Comparison of ENCODE assay signal across 10 cellular contexts in genomic region chr13:113371706-113372105, GRCh38. TPM values are rescaled to one million over a fixed set of nuclear protein-coding genes. Genes with fewer than 3 reads are reported as not detected.
DNase-seq lines count a peak whose midpoint lies in the region; ATAC-seq, FAIRE-seq and TF ChIP-seq lines count a peak whose summit lies in the region.
"Not testable (repeated sequence)": the region's sequence is repeated elsewhere in the genome, so short reads cannot be mapped to it uniquely, and the experiment has no call there.
"Had no signal": no experiment of that assay in that cellular context is flagged by ENCODE, and none has a peak within 500 bp of the region (broad histone marks: within the 10 kb centered on the region; RNA-seq: fewer than 3 reads in every experiment).

No MANE protein-coding gene starts in this region.

- H3K27me3 ChIP-seq in lower lobe of right lung (ENCODE audit: low read depth) = not testable (repeated sequence)

- H3K27ac ChIP-seq in kidney (ENCODE audit: low read depth in 2 of 2, low read length in 2 of 2); lower lobe of right lung: not testable (repeated sequence)

- not testable (repeated sequence) for H3K4me1 Mint-ChIP-seq in type B pancreatic cell (ENCODE audit: unreplicated experiment)

- H3K36me3 Mint-ChIP-seq in type B pancreatic cell = not testable (repeated sequence)

- H3K9me3 ChIP-seq in kidney (ENCODE audit: control insufficient read depth in 1 of 2, low read length in 2 of 2); lower lobe of right lung: not testable (repeated sequence)

- not testable (repeated sequence) for ATAC-seq in lower lobe of right lung

- peaks cover 16% of the 10 kb centered on the region for H3K27me3 Mint-ChIP-seq in type B pancreatic cell

- H3K27ac Mint-ChIP-seq in type B pancreatic cell = not testable (repeated sequence)

- intact Hi-C loops in kidney (cut with DNase I); lower lobe of right lung (cut with DNase I): not testable (repeated sequence)

- H3K36me3 ChIP-seq in kidney (ENCODE audit: control insufficient read depth in 1 of 2, insufficient read depth in 2 of 2, low read length in 2 of 2); lower lobe of right lung: not testable (repeated sequence)

- not testable (repeated sequence) for H3K9ac ChIP-seq in kidney (ENCODE audit: low read length in 2 of 2)

- not testable (repeated sequence) for H3K4me1 ChIP-seq in kidney (ENCODE audit: control insufficient read depth in 1 of 2, insufficient read depth in 1 of 2, low read depth in 1 of 2, low read length in 2 of 2); lower lobe of right lung

- FAIRE-seq in kidney (lab: Jason Lieb, UNC) = not testable (repeated sequence)

- H3K4me3 ChIP-seq in NB4 (ENCODE audit: low read depth, low read length); kidney (ENCODE audit: low read length in 2 of 2); lower lobe of right lung: not testable (repeated sequence)

- DNase-seq in NB4 (ENCODE audit: low read depth) (peak; percentile 37), ecto neural progenitor cell (ENCODE audit: low spot score) (peak; percentile 41), kidney (peak; percentile 35), lower lobe of right lung (peak; percentile 30), type B pancreatic cell (ENCODE audit: extremely low spot score, unreplicated experiment) (peak; percentile 51)
- DNase-seq in activated CD8-positive, alpha-beta memory T cell treated with anti-CD3 and anti-CD28 coated beads for 24 hours = peak; percentile 11

- H3K9me3 Mint-ChIP-seq in type B pancreatic cell = not testable (repeated sequence)

- not testable (repeated sequence) for H3K4me3 Mint-ChIP-seq in type B pancreatic cell

- not testable (repeated sequence) for TF ChIP-seq CTCF in NB4 (IDR thresholded peaks at IDR 0.05; ENCODE audit: low read depth, low read length); kidney (IDR thresholded peaks at IDR 0.05; ENCODE audit: borderline replicate concordance, extremely low read depth, insufficient read depth); lower lobe of right lung (IDR thresholded peaks at IDR 0.05); type B pancreatic cell (conservative IDR thresholded peaks at IDR 0.05)

- TF ChIP-seq POLR2A in NB4 (IDR thresholded peaks at IDR 0.05; ENCODE audit: extremely low read depth, insufficient read length) = not testable (repeated sequence)

RNA-seq across cellular contexts. Expression of gene GRTP1, which starts 7.8 kb away (rescaled TPM):
- total RNA-seq in kidney = 9.6 TPM
- 18.3 TPM for polyA plus RNA-seq in kidney (ENCODE audit: insufficient read depth, low read depth, low replicate concordance)
- total RNA-seq in lower lobe of right lung = 4.2 TPM
- 19.0 and 22.4 TPM in 2 replicates for total RNA-seq in type B pancreatic cell (ENCODE audit: low replicate concordance)
- total RNA-seq: A172; B cell; CD4-positive, CD25-positive, alpha-beta regulatory T cell; CD8-positive, alpha-beta T cell had no signal
